ENCODE assay signal across 22 cellular contexts in genomic region chr20:15890358-15890982, GRCh38.
"Had no signal": no experiment of that assay in that cellular context is flagged by ENCODE, and none has a peak within 500 bp of the region (broad histone marks: within the 10 kb centered on the region; RNA-seq: fewer than 3 reads in every experiment).

No MANE protein-coding gene starts in this region.

- H3K9me3 ChIP-seq: neutrophil, pancreas, right lobe of liver, tibial artery had no signal

- H3K36me3 ChIP-seq: neutrophil, pancreas, right lobe of liver, tibial artery had no signal

- H3K36me3 Mint-ChIP-seq: activated CD4-positive, alpha-beta memory T cell treated with anti-CD3 and anti-CD28 coated beads for 36 hours; activated naive CD8-positive, alpha-beta T cell treated with anti-CD3 and anti-CD28 coated beads, Interleukin-2, amount 10 ng/mL, durations not matched to agents 7 days and 5 days; naive thymus-derived CD4-positive, alpha-beta T cell; T-cell had no signal

- H3K27ac Mint-ChIP-seq: activated CD4-positive, alpha-beta memory T cell treated with anti-CD3 and anti-CD28 coated beads for 36 hours; activated naive CD8-positive, alpha-beta T cell treated with anti-CD3 and anti-CD28 coated beads, Interleukin-2, amount 10 ng/mL, durations not matched to agents 7 days and 5 days; naive thymus-derived CD4-positive, alpha-beta T cell; T-cell; WTC11 had no signal

- H3K4me1 ChIP-seq: pancreas, right lobe of liver had no signal

- H3K4me1 Mint-ChIP-seq: activated naive CD8-positive, alpha-beta T cell treated with anti-CD3 and anti-CD28 coated beads, Interleukin-2, amount 10 ng/mL, durations not matched to agents 7 days and 5 days had no signal

- FAIRE-seq: bronchial epithelial cell, endometrium, keratinocyte, pancreas had no signal

- H3K4me3 Mint-ChIP-seq: activated CD4-positive, alpha-beta memory T cell treated with anti-CD3 and anti-CD28 coated beads for 36 hours; activated naive CD8-positive, alpha-beta T cell treated with anti-CD3 and anti-CD28 coated beads, Interleukin-2, amount 10 ng/mL, durations not matched to agents 7 days and 5 days; naive thymus-derived CD4-positive, alpha-beta T cell; T-cell; WTC11 had no signal

- H3K27ac ChIP-seq: neutrophil, pancreas, right lobe of liver, tibial artery had no signal

- H3K27me3 ChIP-seq: neutrophil, pancreas, right lobe of liver, tibial artery had no signal

- DNase-seq: activated CD4-positive, alpha-beta memory T cell treated with anti-CD3 and anti-CD28 coated beads for 36 hours; activated CD4-positive, alpha-beta T cell treated with anti-CD3 and anti-CD28 coated beads for 4 hours; activated naive CD4-positive, alpha-beta T cell treated with Interleukin-2 at 50 U/mL for 16 hours; activated naive CD8-positive, alpha-beta T cell treated with anti-CD3 and anti-CD28 coated beads, Interleukin-2, amount 10 ng/mL, durations not matched to agents 7 days and 5 days; activated T-cell treated with anti-CD3 and anti-CD28 coated beads for 4 hours; anterior cingulate cortex; cerebellar nuclear complex; cortex of kidney; erythroblast; foreskin melanocyte; hypothalamus; naive thymus-derived CD4-positive, alpha-beta T cell; pancreas; right lobe of liver; stimulated activated naive CD4-positive, alpha-beta T cell treated with Interleukin-2 at 50 U/mL for 16 hours; T-cell; tibial artery had no signal

- H3K4me3 ChIP-seq: pancreas, right lobe of liver, tibial artery had no signal

- H3K27me3 Mint-ChIP-seq: activated CD4-positive, alpha-beta memory T cell treated with anti-CD3 and anti-CD28 coated beads for 36 hours; activated naive CD8-positive, alpha-beta T cell treated with anti-CD3 and anti-CD28 coated beads, Interleukin-2, amount 10 ng/mL, durations not matched to agents 7 days and 5 days; naive thymus-derived CD4-positive, alpha-beta T cell; T-cell had no signal
